Comparison of ENCODE assay signal across 1 cellular context in genomic region chr22:20021196-20022181, GRCh38.
TF ChIP-seq lines count a peak whose summit lies in the region.

No MANE protein-coding gene starts in this region.

TF ChIP-seq in K562, 482 proteins besides CTCF, POLR2A, EP300 and RAD21 (continued from another document and continues in another):
- peak; percentile 29; the same call in 1 of the 2 replicates for TF ChIP-seq ZNF696 (CRISPR knock-in tag; conservative IDR thresholded peaks at IDR 0.05)
- TF ChIP-seq NR4A1 (CRISPR knock-in tag; IDR thresholded peaks at IDR 0.05): peak; percentile 97; the same call in 1 of the 2 replicates
- peak; percentile 51; the same call in 1 of the 2 replicates for TF ChIP-seq NR4A1 (tag; IDR thresholded peaks at IDR 0.05)
- TF ChIP-seq MECOM (CRISPR knock-in tag; IDR thresholded peaks at IDR 0.05): no peak
- peak; percentile 69; the same call in 1 of the 2 replicates for TF ChIP-seq THRB (CRISPR knock-in tag; conservative IDR thresholded peaks at IDR 0.05)
- no peak for TF ChIP-seq GTF2B (IDR thresholded peaks at IDR 0.05; ENCODE audit: extremely low read depth, insufficient read length)
- no peak for TF ChIP-seq EGR1 (conservative IDR thresholded peaks at IDR 0.05)
- TF ChIP-seq, protein P1, sequence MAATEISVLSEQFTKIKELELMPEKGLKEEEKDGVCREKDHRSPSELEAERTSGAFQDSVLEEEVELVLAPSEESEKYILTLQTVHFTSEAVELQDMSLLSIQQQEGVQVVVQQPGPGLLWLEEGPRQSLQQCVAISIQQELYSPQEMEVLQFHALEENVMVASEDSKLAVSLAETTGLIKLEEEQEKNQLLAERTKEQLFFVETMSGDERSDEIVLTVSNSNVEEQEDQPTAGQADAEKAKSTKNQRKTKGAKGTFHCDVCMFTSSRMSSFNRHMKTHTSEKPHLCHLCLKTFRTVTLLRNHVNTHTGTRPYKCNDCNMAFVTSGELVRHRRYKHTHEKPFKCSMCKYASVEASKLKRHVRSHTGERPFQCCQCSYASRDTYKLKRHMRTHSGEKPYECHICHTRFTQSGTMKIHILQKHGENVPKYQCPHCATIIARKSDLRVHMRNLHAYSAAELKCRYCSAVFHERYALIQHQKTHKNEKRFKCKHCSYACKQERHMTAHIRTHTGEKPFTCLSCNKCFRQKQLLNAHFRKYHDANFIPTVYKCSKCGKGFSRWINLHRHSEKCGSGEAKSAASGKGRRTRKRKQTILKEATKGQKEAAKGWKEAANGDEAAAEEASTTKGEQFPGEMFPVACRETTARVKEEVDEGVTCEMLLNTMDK (IDR thresholded peaks at IDR 0.05; ENCODE audit: borderline replicate concordance, insufficient read depth, low read depth, low read length, poor library complexity, severe bottlenecking): no peak
- TF ChIP-seq, protein P2, sequence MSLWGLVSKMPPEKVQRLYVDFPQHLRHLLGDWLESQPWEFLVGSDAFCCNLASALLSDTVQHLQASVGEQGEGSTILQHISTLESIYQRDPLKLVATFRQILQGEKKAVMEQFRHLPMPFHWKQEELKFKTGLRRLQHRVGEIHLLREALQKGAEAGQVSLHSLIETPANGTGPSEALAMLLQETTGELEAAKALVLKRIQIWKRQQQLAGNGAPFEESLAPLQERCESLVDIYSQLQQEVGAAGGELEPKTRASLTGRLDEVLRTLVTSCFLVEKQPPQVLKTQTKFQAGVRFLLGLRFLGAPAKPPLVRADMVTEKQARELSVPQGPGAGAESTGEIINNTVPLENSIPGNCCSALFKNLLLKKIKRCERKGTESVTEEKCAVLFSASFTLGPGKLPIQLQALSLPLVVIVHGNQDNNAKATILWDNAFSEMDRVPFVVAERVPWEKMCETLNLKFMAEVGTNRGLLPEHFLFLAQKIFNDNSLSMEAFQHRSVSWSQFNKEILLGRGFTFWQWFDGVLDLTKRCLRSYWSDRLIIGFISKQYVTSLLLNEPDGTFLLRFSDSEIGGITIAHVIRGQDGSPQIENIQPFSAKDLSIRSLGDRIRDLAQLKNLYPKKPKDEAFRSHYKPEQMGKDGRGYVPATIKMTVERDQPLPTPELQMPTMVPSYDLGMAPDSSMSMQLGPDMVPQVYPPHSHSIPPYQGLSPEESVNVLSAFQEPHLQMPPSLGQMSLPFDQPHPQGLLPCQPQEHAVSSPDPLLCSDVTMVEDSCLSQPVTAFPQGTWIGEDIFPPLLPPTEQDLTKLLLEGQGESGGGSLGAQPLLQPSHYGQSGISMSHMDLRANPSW (CRISPR knock-in tag; IDR thresholded peaks at IDR 0.05): no peak; the same call in 1 of the 2 replicates
- TF ChIP-seq CAMTA2 (CRISPR knock-in tag; conservative IDR thresholded peaks at IDR 0.05): no peak
- TF ChIP-seq NFYB (IDR thresholded peaks at IDR 0.05; ENCODE audit: extremely low read depth, insufficient read length): no peak
- TF ChIP-seq NELFE (IDR thresholded peaks at IDR 0.05; ENCODE audit: insufficient read depth, insufficient read length): no peak
- TF ChIP-seq ZNF551 (CRISPR knock-in tag; IDR thresholded peaks at IDR 0.05): no peak
- TF ChIP-seq TEAD4 (IDR thresholded peaks at IDR 0.05; ENCODE audit: low read length): no peak
- TF ChIP-seq TEAD4 (CRISPR knock-in tag; IDR thresholded peaks at IDR 0.05; ENCODE audit: borderline replicate concordance): no peak
- no peak for TF ChIP-seq ZBTB33 (CRISPR knock-in tag; IDR thresholded peaks at IDR 0.05)
- TF ChIP-seq SAFB (IDR thresholded peaks at IDR 0.05; ENCODE audit: borderline replicate concordance, low read depth, low read length): no peak
- TF ChIP-seq ZNF395 (CRISPR knock-in tag; IDR thresholded peaks at IDR 0.05): no peak
- peak; percentile 39; the same call in 1 of the 2 replicates for TF ChIP-seq ZC3H11A (IDR thresholded peaks at IDR 0.05; ENCODE audit: low read depth, low read length)
- TF ChIP-seq CBX3 (IDR thresholded peaks at IDR 0.05; ENCODE audit: borderline replicate concordance in 1 of 2, low read length in 2 of 2): no peak
- no peak for TF ChIP-seq POLR2H (tag; IDR thresholded peaks at IDR 0.05; ENCODE audit: low read depth)
- TF ChIP-seq ZNF124 (CRISPR knock-in tag; IDR thresholded peaks at IDR 0.05): no peak
- TF ChIP-seq CHCHD3 (CRISPR knock-in tag; IDR thresholded peaks at IDR 0.05): peak; percentile 4
- TF ChIP-seq EZH2 (IDR thresholded peaks at IDR 0.05; ENCODE audit: borderline replicate concordance, low read depth, low read length): no peak
- TF ChIP-seq HCFC1 (IDR thresholded peaks at IDR 0.05; ENCODE audit: low read depth, low read length): no peak
- no peak for TF ChIP-seq NCOA2 (IDR thresholded peaks at IDR 0.05; ENCODE audit: partially characterized antibody in 2 of 2)
- TF ChIP-seq SIN3B (IDR thresholded peaks at IDR 0.05; ENCODE audit: low read depth): no peak
- no peak for TF ChIP-seq BRF2 (IDR thresholded peaks at IDR 0.05; ENCODE audit: borderline replicate concordance, insufficient read depth, insufficient read length)
- no peak for TF ChIP-seq USF2 (CRISPR knock-in tag; IDR thresholded peaks at IDR 0.05)
- TF ChIP-seq JUN (IDR thresholded peaks at IDR 0.05; ENCODE audit: borderline replicate concordance, low read depth, low read length): peak; percentile 29; the same call in 1 of the 2 replicates
- no peak for TF ChIP-seq JUN (CRISPR knock-in tag; IDR thresholded peaks at IDR 0.05; ENCODE audit: borderline replicate concordance)
- TF ChIP-seq PPARD (CRISPR knock-in tag; IDR thresholded peaks at IDR 0.05): 0 out of 2 replicates have a peak, but pooled peaks have one; percentile 57
- TF ChIP-seq SREBF2 (CRISPR knock-in tag; IDR thresholded peaks at IDR 0.05): no peak
- TF ChIP-seq TAF15 (IDR thresholded peaks at IDR 0.05; ENCODE audit: low read depth, low read length): 0 out of 2 replicates have a peak, but pooled peaks have one; percentile 32
- TF ChIP-seq ZNF695 (CRISPR knock-in tag; IDR thresholded peaks at IDR 0.05): peak; percentile 83; the same call in 1 of the 2 replicates
- TF ChIP-seq, protein P3, sequence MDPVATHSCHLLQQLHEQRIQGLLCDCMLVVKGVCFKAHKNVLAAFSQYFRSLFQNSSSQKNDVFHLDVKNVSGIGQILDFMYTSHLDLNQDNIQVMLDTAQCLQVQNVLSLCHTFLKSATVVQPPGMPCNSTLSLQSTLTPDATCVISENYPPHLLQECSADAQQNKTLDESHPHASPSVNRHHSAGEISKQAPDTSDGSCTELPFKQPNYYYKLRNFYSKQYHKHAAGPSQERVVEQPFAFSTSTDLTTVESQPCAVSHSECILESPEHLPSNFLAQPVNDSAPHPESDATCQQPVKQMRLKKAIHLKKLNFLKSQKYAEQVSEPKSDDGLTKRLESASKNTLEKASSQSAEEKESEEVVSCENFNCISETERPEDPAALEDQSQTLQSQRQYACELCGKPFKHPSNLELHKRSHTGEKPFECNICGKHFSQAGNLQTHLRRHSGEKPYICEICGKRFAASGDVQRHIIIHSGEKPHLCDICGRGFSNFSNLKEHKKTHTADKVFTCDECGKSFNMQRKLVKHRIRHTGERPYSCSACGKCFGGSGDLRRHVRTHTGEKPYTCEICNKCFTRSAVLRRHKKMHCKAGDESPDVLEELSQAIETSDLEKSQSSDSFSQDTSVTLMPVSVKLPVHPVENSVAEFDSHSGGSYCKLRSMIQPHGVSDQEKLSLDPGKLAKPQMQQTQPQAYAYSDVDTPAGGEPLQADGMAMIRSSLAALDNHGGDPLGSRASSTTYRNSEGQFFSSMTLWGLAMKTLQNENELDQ (CRISPR knock-in tag; IDR thresholded peaks at IDR 0.05; ENCODE audit: borderline replicate concordance): no peak
- TF ChIP-seq ZNF133 (CRISPR knock-in tag; IDR thresholded peaks at IDR 0.05): no peak
- peak; percentile 6; the same call in 1 of the 2 replicates for TF ChIP-seq ZNF586 (CRISPR knock-in tag; conservative IDR thresholded peaks at IDR 0.05)
- TF ChIP-seq RBM39 (optimal IDR thresholded peaks at IDR 0.05; ENCODE audit: low read depth, low read length): no peak
- TF ChIP-seq ETS1 (conservative IDR thresholded peaks at IDR 0.05; ENCODE audit: control insufficient read depth, low read depth, low read length): no peak
- no peak for TF ChIP-seq ZNF431 (CRISPR knock-in tag; IDR thresholded peaks at IDR 0.05)
- TF ChIP-seq DEAF1 (CRISPR knock-in tag; IDR thresholded peaks at IDR 0.05): peak; percentile 22; the same call in 1 of the 2 replicates
- TF ChIP-seq GATAD2B (IDR thresholded peaks at IDR 0.05; ENCODE audit: borderline replicate concordance): no peak
- no peak for TF ChIP-seq MTA3 (IDR thresholded peaks at IDR 0.05; ENCODE audit: borderline replicate concordance)
